Comparison of ENCODE assay signal across 9 cellular contexts in the genomic region with DNA sequence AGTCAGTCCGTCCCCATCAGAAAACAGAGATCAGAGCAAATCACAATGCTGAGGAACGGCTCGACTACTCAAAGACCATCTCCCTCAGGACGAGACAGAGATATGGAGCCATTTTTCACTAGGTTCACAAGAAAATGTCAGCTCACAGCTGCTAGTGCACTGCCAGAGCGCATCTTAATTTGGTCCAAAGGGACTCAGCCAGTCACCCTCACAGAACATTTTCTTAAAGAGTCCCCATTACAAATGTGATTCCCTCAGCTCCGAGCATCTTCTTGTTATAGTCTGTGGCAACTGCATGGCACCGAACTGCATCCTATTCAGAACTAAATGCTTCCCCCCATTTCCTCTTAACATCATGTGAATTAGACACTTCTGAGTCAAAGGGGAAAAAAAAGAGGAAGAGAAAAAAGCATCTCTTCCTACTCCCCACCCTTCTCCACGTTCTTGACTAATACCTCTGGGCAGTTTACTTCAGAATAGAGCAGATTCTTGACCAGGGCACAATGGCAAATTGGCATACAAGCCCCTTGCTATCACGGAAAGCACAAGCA.
A peak's percentile ranks its signal among the peaks of the same experiment; 100 is the strongest.
DNase-seq lines count a peak whose midpoint lies in the region; ATAC-seq and TF ChIP-seq lines count a peak whose summit lies in the region.
"Had no signal": no experiment of that assay in that cellular context is flagged by ENCODE, and none has a peak within 500 bp of the region (broad histone marks: within the 10 kb centered on the region; RNA-seq: fewer than 3 reads in every experiment).

No MANE protein-coding gene starts in this region.

- H4K91ac ChIP-seq in IMR-90 (ENCODE audit: insufficient read depth, low read depth, low read length), result no peak overlapping the region

- no peak overlapping the region for H3K27ac ChIP-seq in IMR-90 (ENCODE audit: insufficient read depth, low read length)
- no peak overlapping the region for H3K27ac ChIP-seq in endodermal cell (ENCODE audit: low read depth, low read length)
- H3K27ac ChIP-seq: upper lobe of left lung had no signal

- no peak for TF ChIP-seq RAD21 in IMR-90 (IDR thresholded peaks at IDR 0.05; ENCODE audit: low read length)

- no peak overlapping the region for H3K27ac Mint-ChIP-seq in endodermal cell

- H2AK9ac ChIP-seq in IMR-90 (replicated peaks; ENCODE audit: low read depth, low read length, poor library complexity), result peak overlapping the region; percentile 39

- BruUV-seq in IMR-90 (replicated peaks; lab: Mats Ljungman, UMichigan), result no TSS peak

- H3K27me3 ChIP-seq in IMR-90 (ENCODE audit: control insufficient read depth, insufficient read depth, low read length) (no peaks in the 10 kb centered on the region), endodermal cell (ENCODE audit: control insufficient read depth, insufficient read depth, low read length, poor library complexity, severe bottlenecking) (no peaks in the 10 kb centered on the region)
- H3K27me3 ChIP-seq: upper lobe of left lung had no signal

- peak overlapping the region; percentile 51 for H3K4me3 ChIP-seq in IMR-90 (ENCODE audit: insufficient read depth, low read depth, low read length)
- H3K4me3 ChIP-seq in endodermal cell (ENCODE audit: low read length), result peak overlapping the region; percentile 86

- WGBS in IMR-90 (ENCODE audit: extremely low coverage in 2 of 2, insufficient read length in 1 of 2), 2 experiments, result 28% methylated on average over 5 of the region's 9 CpGs; no CpG with 5 or more reads in 1 of the 2 experiments
- WGBS in endodermal cell (ENCODE audit: insufficient coverage in 1 of 2, insufficient read length in 1 of 2), 2 experiments, result 3 to 6% methylated on average over 5 to 9 of the region's 9 CpGs

- no peaks in the 10 kb centered on the region for H3K36me3 Mint-ChIP-seq in endodermal cell (ENCODE audit: low read depth)

- no peak overlapping the region for H2BK5ac ChIP-seq in IMR-90 (ENCODE audit: low read depth, low read length, poor library complexity, severe bottlenecking)

- peak overlapping the region; percentile 68 for H2BK120ac ChIP-seq in IMR-90 (ENCODE audit: low read depth, low read length)

- in situ Hi-C loops in IMR-90 (cut with MboI; ENCODE audit: low sequenced_read_pairs), result no loop called here

- H3K56ac ChIP-seq in IMR-90 (ENCODE audit: extremely low read depth, insufficient read depth, low read length), result no peak overlapping the region

- CTCF ChIA-PET in IMR-90 (lab: Yijun Ruan, JAX), result interaction anchor here (1.3 kb wide), 1 partner anchor 10 kb away, joined by 4 read pairs; no protein-coding TSS in a partner anchor

- H3K9ac ChIP-seq in IMR-90 (ENCODE audit: low read depth, low read length) (0 out of 2 replicates have a peak overlapping the region, but pooled peaks have one; percentile 8), endodermal cell (ENCODE audit: extremely low read depth, low read length, poor library complexity, severe bottlenecking) (peak overlapping the region; percentile 50)

- TF ChIP-seq CTCF in IMR-90 (conservative IDR thresholded peaks at IDR 0.05; ENCODE audit: low read depth, low read length) (no peak), endodermal cell (conservative IDR thresholded peaks at IDR 0.05) (no peak)

- dilution Hi-C loops in IMR-90 (cut with HindIII; ENCODE audit: low sequenced_read_pairs, unreplicated experiment), result no loop called here

- intact Hi-C loops in IMR-90 (cut with micrococcal nuclease), result loop anchor here (5.0 kb wide), 1 partner anchor 47 kb away; no protein-coding TSS in a partner anchor

- H3K4me1 Mint-ChIP-seq in endodermal cell, result peaks cover 26% of the 10 kb centered on the region

- no peak for TF ChIP-seq POLR2A in IMR-90 (IDR thresholded peaks at IDR 0.05; ENCODE audit: low read depth, low read length)

- H3K79me1 ChIP-seq in IMR-90 (ENCODE audit: low read depth in 1 of 2, low read length in 2 of 2), result peaks cover 0 to 15% of the 10 kb centered on the region in 2 experiments; a peak in 2 of 4 replicates

- peak overlapping the region; percentile 94 for H3K14ac ChIP-seq in IMR-90 (replicated peaks; ENCODE audit: low read depth, low read length)

- peak overlapping the region; percentile 61; the same call in 1 of the 2 replicates for H4K5ac ChIP-seq in IMR-90 (ENCODE audit: low read depth, low read length)

- no peak overlapping the region for H2AK5ac ChIP-seq in IMR-90 (ENCODE audit: low read depth, low read length)

- peak overlapping the region; percentile 73 for H2BK20ac ChIP-seq in IMR-90 (ENCODE audit: low read depth, low read length)

- H3K4me3 Mint-ChIP-seq in endodermal cell, result no peak overlapping the region

- no peak overlapping the region for H2BK15ac ChIP-seq in IMR-90 (ENCODE audit: low read depth, low read length)

- no peaks in the 10 kb centered on the region for H3K9me1 ChIP-seq in IMR-90 (ENCODE audit: insufficient read depth, low read length)

- no peaks in the 10 kb centered on the region for H3K9me3 Mint-ChIP-seq in endodermal cell

- H3K4me1 ChIP-seq in IMR-90 (ENCODE audit: control insufficient read depth, insufficient read depth, low read length) (peaks cover 3% of the 10 kb centered on the region; the same call in 1 of the 2 replicates), endodermal cell (ENCODE audit: control insufficient read depth, insufficient read depth, low read length) (peaks cover 2% of the 10 kb centered on the region)

- no peaks in the 10 kb centered on the region for H3K36me3 ChIP-seq in IMR-90 (ENCODE audit: control insufficient read depth, insufficient read depth, low read length)
- H3K36me3 ChIP-seq in endodermal cell (ENCODE audit: control insufficient read depth, insufficient read depth, low read length), result no peaks in the 10 kb centered on the region
- H3K36me3 ChIP-seq: upper lobe of left lung had no signal

- DNase-seq in GM03348 (ENCODE audit: low spot score), result peak; percentile 11
- DNase-seq in IMR-90, result no peak
- peak; percentile 52 for DNase-seq in endodermal cell
- DNase-seq in putamen (ENCODE audit: low spot score), result peak; percentile 63
- DNase-seq in DMS114 treated with DMSO at 0.1 percent for 48 hours (lab: John Stamatoyannopoulos, UW; ENCODE audit: unreplicated experiment), result no peak
- DNase-seq in activated gamma-delta T cell treated with Interleukin-2 at 50 U/mL for 16 hours, result no peak
- DNase-seq in mesenteric fat pad (ENCODE audit: low spot score), result no peak
- DNase-seq: upper lobe of left lung had no signal

- H3K27me3 Mint-ChIP-seq in endodermal cell (ENCODE audit: insufficient read depth), result no peaks in the 10 kb centered on the region

- H3K4ac ChIP-seq in IMR-90 (ENCODE audit: low read depth, low read length), result peak overlapping the region; percentile 69

- ATAC-seq in GM21619 (IDR thresholded peaks at IDR 0.05; ENCODE audit: unreplicated experiment) (peak; percentile 79), IMR-90 (ENCODE audit: low read depth) (peak; percentile 32)

- H3K18ac ChIP-seq in IMR-90 (ENCODE audit: low read depth, low read length), result peak overlapping the region; percentile 7; the same call in 1 of the 2 replicates

- no peaks in the 10 kb centered on the region for H4K20me1 ChIP-seq in IMR-90 (ENCODE audit: insufficient read depth, low read length)

- H3K9me3 ChIP-seq in IMR-90 (ENCODE audit: control insufficient read depth, insufficient read depth, low read length), result no peaks in the 10 kb centered on the region
- no peaks in the 10 kb centered on the region for H3K9me3 ChIP-seq in endodermal cell (ENCODE audit: control insufficient read depth, low read length)
- H3K9me3 ChIP-seq: upper lobe of left lung had no signal

- peak overlapping the region; percentile 84 for H2AFZ ChIP-seq in IMR-90 (replicated peaks; ENCODE audit: low read length, poor library complexity)

- peak overlapping the region; percentile 99 for H3K4me2 ChIP-seq in IMR-90 (ENCODE audit: low read depth, low read length)

- H4K8ac ChIP-seq in IMR-90 (ENCODE audit: low read depth in 2 of 2, low read length in 2 of 2), result peak overlapping the region in 1 of 2 experiments; percentile 76; a peak in 2 of 4 replicates

- peak overlapping the region; percentile 90 for H3K23ac ChIP-seq in IMR-90 (ENCODE audit: low read depth, low read length)

- POLR2A ChIA-PET in IMR-90 (lab: Charles Lee; ENCODE audit: unreplicated experiment), result no interaction called here

TF ChIP-seq in IMR-90, 13 proteins besides CTCF, POLR2A, EP300 and RAD21:
- no peak for TF ChIP-seq RCOR1 (IDR thresholded peaks at IDR 0.05; ENCODE audit: insufficient replicate concordance, low read length)
- TF ChIP-seq, protein P1, sequence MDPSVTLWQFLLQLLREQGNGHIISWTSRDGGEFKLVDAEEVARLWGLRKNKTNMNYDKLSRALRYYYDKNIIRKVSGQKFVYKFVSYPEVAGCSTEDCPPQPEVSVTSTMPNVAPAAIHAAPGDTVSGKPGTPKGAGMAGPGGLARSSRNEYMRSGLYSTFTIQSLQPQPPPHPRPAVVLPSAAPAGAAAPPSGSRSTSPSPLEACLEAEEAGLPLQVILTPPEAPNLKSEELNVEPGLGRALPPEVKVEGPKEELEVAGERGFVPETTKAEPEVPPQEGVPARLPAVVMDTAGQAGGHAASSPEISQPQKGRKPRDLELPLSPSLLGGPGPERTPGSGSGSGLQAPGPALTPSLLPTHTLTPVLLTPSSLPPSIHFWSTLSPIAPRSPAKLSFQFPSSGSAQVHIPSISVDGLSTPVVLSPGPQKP (IDR thresholded peaks at IDR 0.05; ENCODE audit: borderline replicate concordance, low read depth, low read length), result no peak
- no peak for TF ChIP-seq SMC3 (IDR thresholded peaks at IDR 0.05; ENCODE audit: low read depth, low read length)
- no peak for TF ChIP-seq MAZ (IDR thresholded peaks at IDR 0.05; ENCODE audit: borderline replicate concordance, low read depth, low read length)
- no peak for TF ChIP-seq RFX5 (IDR thresholded peaks at IDR 0.05; ENCODE audit: low read depth, low read length)
- TF ChIP-seq CHD1 (IDR thresholded peaks at IDR 0.05; ENCODE audit: low read depth, low read length), result no peak
- no peak for TF ChIP-seq BHLHE40 (IDR thresholded peaks at IDR 0.05; ENCODE audit: low read depth, low read length)
- no peak for TF ChIP-seq CEBPB (IDR thresholded peaks at IDR 0.05; ENCODE audit: low read depth, low read length)
- no peak for TF ChIP-seq MAFK (IDR thresholded peaks at IDR 0.05; ENCODE audit: low read depth, low read length)
- TF ChIP-seq, protein P2, sequence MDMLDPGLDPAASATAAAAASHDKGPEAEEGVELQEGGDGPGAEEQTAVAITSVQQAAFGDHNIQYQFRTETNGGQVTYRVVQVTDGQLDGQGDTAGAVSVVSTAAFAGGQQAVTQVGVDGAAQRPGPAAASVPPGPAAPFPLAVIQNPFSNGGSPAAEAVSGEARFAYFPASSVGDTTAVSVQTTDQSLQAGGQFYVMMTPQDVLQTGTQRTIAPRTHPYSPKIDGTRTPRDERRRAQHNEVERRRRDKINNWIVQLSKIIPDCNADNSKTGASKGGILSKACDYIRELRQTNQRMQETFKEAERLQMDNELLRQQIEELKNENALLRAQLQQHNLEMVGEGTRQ (IDR thresholded peaks at IDR 0.05; ENCODE audit: low read depth, low read length), result no peak
- no peak for TF ChIP-seq FOS (IDR thresholded peaks at IDR 0.05; ENCODE audit: low read depth, low read length)
- TF ChIP-seq MXI1 (IDR thresholded peaks at IDR 0.05; ENCODE audit: borderline replicate concordance, low read depth, low read length), result no peak
- TF ChIP-seq NFE2L2 (IDR thresholded peaks at IDR 0.05; ENCODE audit: low read depth, low read length), result no peak
TF ChIP-seq in IMR-90: peak in this region for 0.

Comparison
In these comparisons a context has a peak if more than half of its experiments do, and no peak if none do; other contexts are left out.
1. DNase-seq: peak in GM03348 (single experiment), endodermal cell (single experiment) and putamen (single experiment); none in IMR-90 (single experiment), DMS114 treated with DMSO at 0.1 percent for 48 hours (single experiment), activated gamma-delta T cell treated with Interleukin-2 at 50 U/mL for 16 hours (single experiment) and mesenteric fat pad (single experiment).